1 cellular context compared by ENCODE assay signal in genomic region chr19:10510301-10510802, GRCh38.
A peak's percentile ranks its signal among the peaks of the same experiment; 100 is the strongest.
TF ChIP-seq lines count a peak whose summit lies in the region.

No MANE protein-coding gene starts in this region.

TF ChIP-seq in HepG2, 621 proteins besides CTCF, POLR2A, EP300 and RAD21 (continues in another document):
- TF ChIP-seq ZMAT3 (CRISPR knock-in tag; conservative IDR thresholded peaks at IDR 0.05) (no peak), FOXP1 (IDR thresholded peaks at IDR 0.05) (no peak), FOXP1 (CRISPR knock-in tag; IDR thresholded peaks at IDR 0.05) (no peak), ATF7 (IDR thresholded peaks at IDR 0.05) (no peak), ATF7 (CRISPR knock-in tag; IDR thresholded peaks at IDR 0.05) (no peak), SIX1 (CRISPR knock-in tag; IDR thresholded peaks at IDR 0.05; ENCODE audit: borderline replicate concordance) (no peak), HMGA1 (CRISPR knock-in tag; conservative IDR thresholded peaks at IDR 0.05) (no peak), ZNF335 (CRISPR knock-in tag; IDR thresholded peaks at IDR 0.05) (no peak), SP5 (CRISPR knock-in tag; IDR thresholded peaks at IDR 0.05; ENCODE audit: borderline replicate concordance, low read depth) (no peak), ERF (CRISPR knock-in tag; IDR thresholded peaks at IDR 0.05) (no peak), KAT8 (CRISPR knock-in tag; IDR thresholded peaks at IDR 0.05) (no peak), FOXK2 (IDR thresholded peaks at IDR 0.05) (no peak), NR2C2 (CRISPR knock-in tag; IDR thresholded peaks at IDR 0.05; ENCODE audit: borderline replicate concordance) (no peak), HOXA9 (CRISPR knock-in tag; IDR thresholded peaks at IDR 0.05; ENCODE audit: borderline replicate concordance) (no peak), PBX2 (CRISPR knock-in tag; IDR thresholded peaks at IDR 0.05) (no peak), ZNF761 (CRISPR knock-in tag; conservative IDR thresholded peaks at IDR 0.05) (no peak), KDM5A (IDR thresholded peaks at IDR 0.05; ENCODE audit: borderline replicate concordance, low read length) (no peak), TEAD2 (CRISPR knock-in tag; IDR thresholded peaks at IDR 0.05) (no peak), ZFP91 (CRISPR knock-in tag; IDR thresholded peaks at IDR 0.05; ENCODE audit: borderline replicate concordance) (no peak; the same call in 1 of the 2 replicates), ZNF558 (CRISPR knock-in tag; IDR thresholded peaks at IDR 0.05; ENCODE audit: borderline replicate concordance) (no peak), ZNF704 (CRISPR knock-in tag; IDR thresholded peaks at IDR 0.05; ENCODE audit: borderline replicate concordance) (no peak), HNRNPL (IDR thresholded peaks at IDR 0.05; ENCODE audit: low read depth, low read length) (0 out of 2 replicates have a peak, but pooled peaks have one; percentile 32), ZHX2 (IDR thresholded peaks at IDR 0.05; ENCODE audit: low read depth) (no peak), ZHX2 (CRISPR knock-in tag; IDR thresholded peaks at IDR 0.05; ENCODE audit: borderline replicate concordance) (no peak), ASH2L (IDR thresholded peaks at IDR 0.05; ENCODE audit: insufficient read length, low read depth, low read length) (no peak), RARG (CRISPR knock-in tag; IDR thresholded peaks at IDR 0.05; ENCODE audit: low read depth) (no peak), ZNF430 (CRISPR knock-in tag; IDR thresholded peaks at IDR 0.05) (no peak), HNRNPUL1 (IDR thresholded peaks at IDR 0.05; ENCODE audit: low read depth, low read length) (no peak), RORA (CRISPR knock-in tag; IDR thresholded peaks at IDR 0.05) (no peak), ZSCAN5A (CRISPR knock-in tag; IDR thresholded peaks at IDR 0.05; ENCODE audit: borderline replicate concordance) (no peak), TAF1 (CRISPR knock-in tag; IDR thresholded peaks at IDR 0.05) (no peak), KLF13 (CRISPR knock-in tag; IDR thresholded peaks at IDR 0.05) (no peak), RXRA (CRISPR knock-in tag; IDR thresholded peaks at IDR 0.05) (peak; percentile 55; the same call in 1 of the 2 replicates), ZNF749 (CRISPR knock-in tag; IDR thresholded peaks at IDR 0.05; ENCODE audit: borderline replicate concordance) (no peak), IRX3 (CRISPR knock-in tag; IDR thresholded peaks at IDR 0.05; ENCODE audit: borderline replicate concordance, low read depth) (no peak), RFX5 (IDR thresholded peaks at IDR 0.05; ENCODE audit: low read depth, low read length) (no peak), ZNF496 (CRISPR knock-in tag; IDR thresholded peaks at IDR 0.05; ENCODE audit: insufficient replicate concordance) (no peak), ZNF160 (CRISPR knock-in tag; IDR thresholded peaks at IDR 0.05) (no peak), SKI (IDR thresholded peaks at IDR 0.05; ENCODE audit: partially characterized antibody) (peak; percentile 81), ZNF782 (CRISPR knock-in tag; IDR thresholded peaks at IDR 0.05; ENCODE audit: borderline replicate concordance) (no peak), ZNF792 (CRISPR knock-in tag; IDR thresholded peaks at IDR 0.05) (no peak), SNAI1 (CRISPR knock-in tag; IDR thresholded peaks at IDR 0.05; ENCODE audit: borderline replicate concordance) (no peak), TARDBP (CRISPR knock-in tag; IDR thresholded peaks at IDR 0.05) (no peak)
- TF ChIP-seq, protein P1, sequence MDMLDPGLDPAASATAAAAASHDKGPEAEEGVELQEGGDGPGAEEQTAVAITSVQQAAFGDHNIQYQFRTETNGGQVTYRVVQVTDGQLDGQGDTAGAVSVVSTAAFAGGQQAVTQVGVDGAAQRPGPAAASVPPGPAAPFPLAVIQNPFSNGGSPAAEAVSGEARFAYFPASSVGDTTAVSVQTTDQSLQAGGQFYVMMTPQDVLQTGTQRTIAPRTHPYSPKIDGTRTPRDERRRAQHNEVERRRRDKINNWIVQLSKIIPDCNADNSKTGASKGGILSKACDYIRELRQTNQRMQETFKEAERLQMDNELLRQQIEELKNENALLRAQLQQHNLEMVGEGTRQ (IDR thresholded peaks at IDR 0.05; ENCODE audit: low read depth, low read length) = no peak
- TF ChIP-seq, protein P1 (CRISPR knock-in tag; IDR thresholded peaks at IDR 0.05; ENCODE audit: borderline replicate concordance) = no peak; the same call in 1 of the 2 replicates
- TF ChIP-seq, protein P2, sequence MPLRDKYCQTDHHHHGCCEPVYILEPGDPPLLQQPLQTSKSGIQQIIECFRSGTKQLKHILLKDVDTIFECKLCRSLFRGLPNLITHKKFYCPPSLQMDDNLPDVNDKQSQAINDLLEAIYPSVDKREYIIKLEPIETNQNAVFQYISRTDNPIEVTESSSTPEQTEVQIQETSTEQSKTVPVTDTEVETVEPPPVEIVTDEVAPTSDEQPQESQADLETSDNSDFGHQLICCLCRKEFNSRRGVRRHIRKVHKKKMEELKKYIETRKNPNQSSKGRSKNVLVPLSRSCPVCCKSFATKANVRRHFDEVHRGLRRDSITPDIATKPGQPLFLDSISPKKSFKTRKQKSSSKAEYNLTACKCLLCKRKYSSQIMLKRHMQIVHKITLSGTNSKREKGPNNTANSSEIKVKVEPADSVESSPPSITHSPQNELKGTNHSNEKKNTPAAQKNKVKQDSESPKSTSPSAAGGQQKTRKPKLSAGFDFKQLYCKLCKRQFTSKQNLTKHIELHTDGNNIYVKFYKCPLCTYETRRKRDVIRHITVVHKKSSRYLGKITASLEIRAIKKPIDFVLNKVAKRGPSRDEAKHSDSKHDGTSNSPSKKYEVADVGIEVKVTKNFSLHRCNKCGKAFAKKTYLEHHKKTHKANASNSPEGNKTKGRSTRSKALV (CRISPR knock-in tag; IDR thresholded peaks at IDR 0.05) = peak; percentile 18; the same call in 1 of the 2 replicates
- TF ChIP-seq, protein P3, sequence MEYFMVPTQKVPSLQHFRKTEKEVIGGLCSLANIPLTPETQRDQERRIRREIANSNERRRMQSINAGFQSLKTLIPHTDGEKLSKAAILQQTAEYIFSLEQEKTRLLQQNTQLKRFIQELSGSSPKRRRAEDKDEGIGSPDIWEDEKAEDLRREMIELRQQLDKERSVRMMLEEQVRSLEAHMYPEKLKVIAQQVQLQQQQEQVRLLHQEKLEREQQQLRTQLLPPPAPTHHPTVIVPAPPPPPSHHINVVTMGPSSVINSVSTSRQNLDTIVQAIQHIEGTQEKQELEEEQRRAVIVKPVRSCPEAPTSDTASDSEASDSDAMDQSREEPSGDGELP (IDR thresholded peaks at IDR 0.05; ENCODE audit: borderline replicate concordance, low read depth) = no peak
- TF ChIP-seq, protein P4, sequence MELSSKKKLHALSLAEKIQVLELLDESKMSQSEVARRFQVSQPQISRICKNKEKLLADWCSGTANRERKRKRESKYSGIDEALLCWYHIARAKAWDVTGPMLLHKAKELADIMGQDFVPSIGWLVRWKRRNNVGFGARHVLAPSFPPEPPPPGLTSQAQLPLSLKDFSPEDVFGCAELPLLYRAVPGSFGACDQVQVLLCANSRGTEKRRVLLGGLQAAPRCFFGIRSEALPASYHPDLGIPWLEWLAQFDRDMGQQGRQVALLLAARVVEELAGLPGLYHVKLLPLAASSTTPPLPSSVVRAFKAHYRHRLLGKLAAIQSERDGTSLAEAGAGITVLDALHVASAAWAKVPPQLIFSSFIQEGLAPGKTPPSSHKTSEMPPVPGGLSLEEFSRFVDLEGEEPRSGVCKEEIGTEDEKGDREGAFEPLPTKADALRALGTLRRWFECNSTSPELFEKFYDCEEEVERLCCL (CRISPR knock-in tag; IDR thresholded peaks at IDR 0.05; ENCODE audit: borderline replicate concordance) = no peak
